Comparison of ENCODE assay signal across 9 cellular contexts in genomic region chr4:99855677-99856076, GRCh38. TPM values are rescaled to one million over a fixed set of nuclear protein-coding genes. Genes with fewer than 3 reads are reported as not detected.
DNase-seq lines count a peak whose midpoint lies in the region; ATAC-seq and TF ChIP-seq lines count a peak whose summit lies in the region.
"Had no signal": no experiment of that assay in that cellular context is flagged by ENCODE, and none has a peak within 500 bp of the region (broad histone marks: within the 10 kb centered on the region; RNA-seq: fewer than 3 reads in every experiment).

No MANE protein-coding gene starts in this region.

- H3K4me3 ChIP-seq in BLaER1 (no peak overlapping the region), stomach (no peak overlapping the region)
- H3K4me3 ChIP-seq: skin epidermis had no signal

- peak overlapping the region; percentile 83 for H3K27ac Mint-ChIP-seq in activated CD4-positive, alpha-beta memory T cell treated with anti-CD3 and anti-CD28 coated beads, Interleukin-2, amount 10 ng/mL, durations not matched to agents 7 days and 5 days

- H3K36me3 Mint-ChIP-seq in activated CD4-positive, alpha-beta memory T cell treated with anti-CD3 and anti-CD28 coated beads, Interleukin-2, amount 10 ng/mL, durations not matched to agents 7 days and 5 days (ENCODE audit: low read depth): peaks cover 70% of the 10 kb centered on the region

- TF ChIP-seq EP300 in stomach (IDR thresholded peaks at IDR 0.05): no peak

- peak; percentile 43 for DNase-seq in activated CD4-positive, alpha-beta memory T cell treated with anti-CD3 and anti-CD28 coated beads, Interleukin-2, amount 10 ng/mL, durations not matched to agents 7 days and 5 days
- DNase-seq in NCI-H1417 treated with DMSO at 0.1 percent for 48 hours (lab: John Stamatoyannopoulos, UW): no peak
- no peak for DNase-seq in DMS153 treated with DMSO at 0.1 percent for 48 hours (lab: John Stamatoyannopoulos, UW; ENCODE audit: unreplicated experiment)
- DNase-seq in stomach: no peak
- no peak for DNase-seq in NCI-H187 treated with DMSO at 0.1 percent for 48 hours (lab: John Stamatoyannopoulos, UW)

- no peaks in the 10 kb centered on the region for H3K27me3 ChIP-seq in BLaER1
- no peaks in the 10 kb centered on the region for H3K27me3 ChIP-seq in stomach

- intact Hi-C loops in stomach (cut with DNase I; ENCODE audit: low total_unique reads): no loop called here

- no peak overlapping the region for H3K9ac ChIP-seq in BLaER1

- peak overlapping the region; percentile 15; the same call in 1 of the 2 replicates for H3K4me2 ChIP-seq in BLaER1

- H3K36me3 ChIP-seq in BLaER1 (no peaks in the 10 kb centered on the region), stomach (no peaks in the 10 kb centered on the region)

- H4K20me1 ChIP-seq in BLaER1: no peaks in the 10 kb centered on the region

- H3K4me1 Mint-ChIP-seq in activated CD4-positive, alpha-beta memory T cell treated with anti-CD3 and anti-CD28 coated beads, Interleukin-2, amount 10 ng/mL, durations not matched to agents 7 days and 5 days: peaks cover 71% of the 10 kb centered on the region

- no peaks in the 10 kb centered on the region for H3K9me3 Mint-ChIP-seq in activated CD4-positive, alpha-beta memory T cell treated with anti-CD3 and anti-CD28 coated beads, Interleukin-2, amount 10 ng/mL, durations not matched to agents 7 days and 5 days

- ATAC-seq in GM19328 (IDR thresholded peaks at IDR 0.05; ENCODE audit: unreplicated experiment): peak; percentile 48
- peak; percentile 53 for ATAC-seq in HG03175 (IDR thresholded peaks at IDR 0.05; ENCODE audit: unreplicated experiment)

- no peak for TF ChIP-seq CTCF in stomach (IDR thresholded peaks at IDR 0.05)

- no peak for TF ChIP-seq POLR2A in stomach (IDR thresholded peaks at IDR 0.05)

- H3K27ac ChIP-seq in BLaER1 (no peak overlapping the region), stomach (peak overlapping the region in 2 of 5 donors; percentile 36 to 72)

- 44 to 77% (median 68%) methylated on average over 1 of the region's 1 CpG for WGBS in stomach, 5 donors

- peaks cover 15% of the 10 kb centered on the region for H3K4me1 ChIP-seq in BLaER1
- no peaks in the 10 kb centered on the region for H3K4me1 ChIP-seq in stomach

- H3K9me3 ChIP-seq in BLaER1 (no peaks in the 10 kb centered on the region), stomach (no peaks in the 10 kb centered on the region)

- POLR2A ChIA-PET in activated CD4-positive, alpha-beta memory T cell treated with anti-CD3 and anti-CD28 coated beads, Interleukin-2, amount 10 ng/mL, durations not matched to agents 7 days and 5 days (lab: Charles Lee): interaction anchor here (1.0 to 6.4 kb wide), 5 partner anchors 9 to 92 kb away, joined by 4 to 40 read pairs (median 11); partner anchors contain the start of genes DAPP1 and LAMTOR3

- H3K27me3 Mint-ChIP-seq in activated CD4-positive, alpha-beta memory T cell treated with anti-CD3 and anti-CD28 coated beads, Interleukin-2, amount 10 ng/mL, durations not matched to agents 7 days and 5 days: no peaks in the 10 kb centered on the region

- CTCF ChIA-PET in activated CD4-positive, alpha-beta memory T cell treated with anti-CD3 and anti-CD28 coated beads, Interleukin-2, amount 10 ng/mL, durations not matched to agents 7 days and 5 days (lab: Charles Lee): interaction anchor here (1.0 to 2.1 kb wide), 5 partner anchors 9 to 93 kb away, joined by 3 to 11 read pairs (median 4); no protein-coding TSS in a partner anchor

- H3K4me3 Mint-ChIP-seq in activated CD4-positive, alpha-beta memory T cell treated with anti-CD3 and anti-CD28 coated beads, Interleukin-2, amount 10 ng/mL, durations not matched to agents 7 days and 5 days: peak overlapping the region; percentile 36

RNA-seq across cellular contexts. Expression of gene LAMTOR3, which starts 38.5 kb away (rescaled TPM):
- total RNA-seq in activated CD4-positive, alpha-beta memory T cell treated with anti-CD3 and anti-CD28 coated beads, Interleukin-2, amount 10 ng/mL, durations not matched to agents 7 days and 5 days: 10 to 100 TPM; 28.1 to 29.2 TPM
- 10 to 100 TPM in 3 of 5 donors, 1 to 10 TPM in 2; 1.7 to 48.7 (median 10.7) TPM for total RNA-seq in stomach
- polyA plus RNA-seq in stomach: 10 to 100 TPM; 52.0 to 88.4 (median 60.8) TPM

RNA-seq across cellular contexts. Expression of gene DAPP1, which starts 39.0 kb away (rescaled TPM):
- 10 to 100 TPM; 35.8 to 39.4 TPM for total RNA-seq in activated CD4-positive, alpha-beta memory T cell treated with anti-CD3 and anti-CD28 coated beads, Interleukin-2, amount 10 ng/mL, durations not matched to agents 7 days and 5 days
- 10 to 100 TPM in 3 of 5 donors, 1 to 10 TPM in 1, under 1 TPM in 1; 0.45 to 72.4 (median 13.4) TPM for total RNA-seq in stomach
- 1 to 10 TPM; 1.6 to 8.2 (median 7.2) TPM for polyA plus RNA-seq in stomach
